36 cellular contexts compared by ENCODE assay signal in the genomic region with DNA sequence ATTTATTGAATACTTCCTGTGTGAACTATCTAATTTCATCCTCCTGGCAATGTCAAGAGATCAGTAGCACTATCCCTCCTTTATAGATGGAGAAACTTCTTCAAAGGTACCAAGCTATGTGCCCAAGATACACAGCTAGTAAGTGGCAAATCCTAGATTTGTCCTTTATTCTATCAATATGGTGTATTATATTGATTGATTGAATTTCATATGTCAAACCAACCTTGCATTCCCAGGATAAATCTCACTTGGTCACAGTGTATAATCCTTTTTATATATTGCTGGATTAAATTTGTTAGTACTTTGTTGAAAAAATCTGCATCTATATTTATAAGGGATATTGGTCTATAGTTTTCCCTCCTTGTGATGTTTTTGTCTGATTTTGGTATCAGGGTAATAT. TPM values are rescaled to one million over a fixed set of nuclear protein-coding genes. Genes with fewer than 3 reads are reported as not detected.
DNase-seq lines count a peak whose midpoint lies in the region; ATAC-seq, FAIRE-seq and TF ChIP-seq lines count a peak whose summit lies in the region.
"Had no signal": no experiment of that assay in that cellular context is flagged by ENCODE, and none has a peak within 500 bp of the region (broad histone marks: within the 10 kb centered on the region; RNA-seq: fewer than 3 reads in every experiment).

No MANE protein-coding gene starts in this region.

- no peak for TF ChIP-seq CTCF in HEK293 (tag by site-specific recombination; IDR thresholded peaks at IDR 0.05)
- TF ChIP-seq CTCF in K562 (IDR thresholded peaks at IDR 0.05 in 2 of 3, conservative IDR thresholded peaks at IDR 0.05 in 1 of 3; ENCODE audit: insufficient read depth in 2 of 3, low read depth in 1 of 3, low read length in 3 of 3): no peak
- no peak for TF ChIP-seq CTCF in endothelial cell (IDR thresholded peaks at IDR 0.05; ENCODE audit: unreplicated experiment)
- no peak for TF ChIP-seq CTCF in osteoblast (IDR thresholded peaks at IDR 0.05; ENCODE audit: extremely low read depth, low read depth, low read length)
- TF ChIP-seq CTCF in body of pancreas (IDR thresholded peaks at IDR 0.05): no peak

- no peaks in the 10 kb centered on the region for H3K36me3 ChIP-seq in HEK293 (ENCODE audit: control insufficient read depth in 2 of 2, insufficient read depth in 1 of 2, low read length in 2 of 2)
- no peaks in the 10 kb centered on the region for H3K36me3 ChIP-seq in K562 (ENCODE audit: control insufficient read depth, insufficient read depth, low read length)
- H3K36me3 ChIP-seq in osteoblast (ENCODE audit: insufficient read depth, low read length): no peaks in the 10 kb centered on the region
- no peaks in the 10 kb centered on the region for H3K36me3 ChIP-seq in body of pancreas (replicated peaks in 1 of 2; ENCODE audit: insufficient read depth in 1 of 2, low read depth in 2 of 2)
- H3K36me3 ChIP-seq: BE2C; BLaER1; BLaER1 treated with 17β-estradiol and CSF1 and Interleukin-3, amounts not matched to agents 10 nM and 100 nM had no signal

- no peak for TF ChIP-seq RAD21 in K562 (CRISPR knock-in tag; conservative IDR thresholded peaks at IDR 0.05 in 1 of 2, IDR thresholded peaks at IDR 0.05 in 1 of 2)

- H3K79me2 ChIP-seq in K562 (ENCODE audit: control insufficient read depth, insufficient read depth, low read length) (no peaks in the 10 kb centered on the region), osteoblast (ENCODE audit: insufficient read depth, low read length) (no peaks in the 10 kb centered on the region)

- DNase-seq in K562 (ENCODE audit: extremely low read depth in 1 of 4, low spot score in 3 of 4): no peak
- no peak for DNase-seq in endothelial cell (ENCODE audit: low spot score)
- DNase-seq in osteoblast (ENCODE audit: insufficient read length, low spot score, missing footprints): peak; percentile 29
- DNase-seq in body of pancreas: no peak
- DNase-seq in HTR-8/SVneo (ENCODE audit: insufficient read length, low spot score): no peak
- DNase-seq in caudate nucleus (lab: John Stamatoyannopoulos, UW): no peak
- DNase-seq: 8988T; ACHN; AML-193; BE2C; Caco-2; Calu3; CD4-positive, alpha-beta memory T cell; CD4-positive, alpha-beta T cell; CD4-positive, CD25-positive, alpha-beta regulatory T cell; CD8-positive, alpha-beta T cell; COR-L47; DMS 273 treated with DMSO at 0.1 percent for 48 hours; DMS153; DMS53; DMS79; DMS79 treated with DMSO at 0.1 percent for 48 hours; DND-41; EL had no signal

- intact Hi-C loops in K562 (cut with micrococcal nuclease) (loop anchor here (5.0 to 10.0 kb wide), 2 partner anchors 360 to 1137 kb away; no protein-coding TSS in a partner anchor), body of pancreas (cut with DNase I) (no loop called here)

- ATAC-seq in K562 (no peak), body of pancreas (no peak), HG03520 (IDR thresholded peaks at IDR 0.05; ENCODE audit: unreplicated experiment) (no peak)
- ATAC-seq: A549; CD8-positive, alpha-beta T cell had no signal

- no peaks in the 10 kb centered on the region for H3K36me3 Mint-ChIP-seq in endothelial cell (ENCODE audit: low read depth, unreplicated experiment)
- H3K36me3 Mint-ChIP-seq: CD14-positive monocyte; CD4-positive, alpha-beta memory T cell; CD4-positive, CD25-positive, alpha-beta regulatory T cell; CD8-positive, alpha-beta memory T cell; CD8-positive, alpha-beta T cell had no signal

- H4K20me1 ChIP-seq in K562 (replicated peaks; ENCODE audit: control insufficient read depth, insufficient read depth, low read length): peaks cover 15% of the 10 kb centered on the region
- H4K20me1 ChIP-seq in osteoblast (ENCODE audit: insufficient read depth, low read length): no peaks in the 10 kb centered on the region
- H4K20me1 ChIP-seq: BLaER1 had no signal

- CTCF ChIA-PET in HEK293 (lab: Yijun Ruan, JAX): no interaction called here
- CTCF ChIA-PET in K562 (lab: Yijun Ruan, JAX; ENCODE audit: low intra/inter-chr PET ratio): no interaction called here

- TF ChIP-seq EP300 in K562 (IDR thresholded peaks at IDR 0.05; ENCODE audit: low read length): no peak

- H3K9me1 ChIP-seq in K562 (ENCODE audit: control insufficient read depth, insufficient read depth, low read length): no peaks in the 10 kb centered on the region

- BruUV-seq in K562 (replicated peaks; lab: Mats Ljungman, UMichigan): no TSS peak

- H3K9me3 Mint-ChIP-seq in endothelial cell (ENCODE audit: unreplicated experiment): no peaks in the 10 kb centered on the region
- H3K9me3 Mint-ChIP-seq: CD4-positive, alpha-beta T cell; CD8-positive, alpha-beta T cell had no signal

- H3K27ac ChIP-seq in HEK293 (ENCODE audit: extremely low read depth, low read depth, low read length) (no peak overlapping the region), K562 (ENCODE audit: extremely low read depth, low read depth, low read length) (no peak overlapping the region), osteoblast (ENCODE audit: low read depth, low read length) (no peak overlapping the region), body of pancreas (no peak overlapping the region), caudate nucleus (ENCODE audit: low read depth, low read length) (no peak overlapping the region)
- H3K27ac ChIP-seq: 22Rv1; A549; BLaER1; BLaER1 treated with 17β-estradiol and CSF1 and Interleukin-3, amounts not matched to agents 10 nM and 100 nM; C4-2B had no signal

- H3K4me1 ChIP-seq in HEK293 (ENCODE audit: control insufficient read depth, insufficient read depth, low read length) (no peaks in the 10 kb centered on the region), K562 (replicated peaks in 1 of 2; ENCODE audit: control insufficient read depth in 2 of 2, insufficient read depth in 2 of 2, low read length in 2 of 2) (peaks cover 0 to 2% of the 10 kb centered on the region in 2 experiments; a peak in 1 of 5 replicates), osteoblast (ENCODE audit: insufficient read depth, low read length) (no peaks in the 10 kb centered on the region), body of pancreas (peaks cover 10% of the 10 kb centered on the region)
- H3K4me1 ChIP-seq: A549, BE2C had no signal

- peaks cover 13% of the 10 kb centered on the region for H3K4me1 Mint-ChIP-seq in endothelial cell (ENCODE audit: unreplicated experiment)

- in situ Hi-C loops in K562 (cut with MboI): no loop called here

- H3K27ac Mint-ChIP-seq in endothelial cell (ENCODE audit: unreplicated experiment): peak overlapping the region; percentile 7
- H3K27ac Mint-ChIP-seq: B cell; CD14-positive monocyte; CD4-positive, alpha-beta T cell; CD4-positive, CD25-positive, alpha-beta regulatory T cell; CD8-positive, alpha-beta memory T cell; CD8-positive, alpha-beta T cell had no signal

- no peak for TF ChIP-seq POLR2A in K562 (conservative IDR thresholded peaks at IDR 0.05)
- TF ChIP-seq POLR2A in body of pancreas (IDR thresholded peaks at IDR 0.05): no peak

- H3K4me2 ChIP-seq in K562 (ENCODE audit: insufficient read depth, low read length): no peak overlapping the region
- no peak overlapping the region for H3K4me2 ChIP-seq in osteoblast (ENCODE audit: insufficient read depth, low read length)
- H3K4me2 ChIP-seq: A549; BLaER1; BLaER1 treated with 17β-estradiol and CSF1 and Interleukin-3, amounts not matched to agents 10 nM and 100 nM had no signal

- no peak overlapping the region for H3K4me3 Mint-ChIP-seq in endothelial cell (ENCODE audit: unreplicated experiment)
- H3K4me3 Mint-ChIP-seq: B cell; CD14-positive monocyte; CD4-positive, alpha-beta memory T cell; CD4-positive, alpha-beta T cell; CD4-positive, CD25-positive, alpha-beta regulatory T cell; CD8-positive, alpha-beta memory T cell; CD8-positive, alpha-beta T cell had no signal

- H3K4me3 ChIP-seq in HEK293 (ENCODE audit: low read depth, low read length): no peak overlapping the region
- H3K4me3 ChIP-seq in K562: no peak overlapping the region
- no peak overlapping the region for H3K4me3 ChIP-seq in osteoblast (ENCODE audit: insufficient read depth, low read length)
- no peak overlapping the region for H3K4me3 ChIP-seq in body of pancreas
- H3K4me3 ChIP-seq: A549; BLaER1; BLaER1 treated with 17β-estradiol and CSF1 and Interleukin-3, amounts not matched to agents 10 nM and 100 nM had no signal

- H3K27me3 ChIP-seq in K562 (ENCODE audit: control insufficient read depth in 2 of 2, insufficient read depth in 2 of 2, low read length in 2 of 2) (peaks cover 0 to 30% of the 10 kb centered on the region in 2 experiments; a peak in 1 of 5 replicates), osteoblast (ENCODE audit: insufficient read depth, low read length) (peaks cover 7% of the 10 kb centered on the region), body of pancreas (no peaks in the 10 kb centered on the region)
- H3K27me3 ChIP-seq: BE2C; BLaER1; BLaER1 treated with 17β-estradiol and CSF1 and Interleukin-3, amounts not matched to agents 10 nM and 100 nM had no signal

- no peaks in the 10 kb centered on the region for H3K9me3 ChIP-seq in HEK293 (ENCODE audit: control insufficient read depth, insufficient read depth, low read depth, low read length)
- H3K9me3 ChIP-seq in K562 (replicated peaks; ENCODE audit: control insufficient read depth, insufficient read depth, low read depth, low read length): no peaks in the 10 kb centered on the region
- no peaks in the 10 kb centered on the region for H3K9me3 ChIP-seq in osteoblast (ENCODE audit: low read depth, low read length)
- no peaks in the 10 kb centered on the region for H3K9me3 ChIP-seq in body of pancreas
- H3K9me3 ChIP-seq: A549, BE2C, Caco-2 had no signal

- H3K9ac ChIP-seq in K562 (ENCODE audit: insufficient read depth in 1 of 2, low read depth in 2 of 2, low read length in 2 of 2): no peak overlapping the region
- H3K9ac ChIP-seq: BLaER1; BLaER1 treated with 17β-estradiol and CSF1 and Interleukin-3, amounts not matched to agents 10 nM and 100 nM had no signal

- POLR2A ChIA-PET in HEK293 (lab: Yijun Ruan, JAX): no interaction called here
- POLR2A ChIA-PET in K562 (lab: Yijun Ruan, JAX): interaction anchor here (0.6 to 1.2 kb wide), 4 partner anchors 22 to 492 kb away, joined by 3 to 4 read pairs (median 3); no protein-coding TSS in a partner anchor

- no peak for FAIRE-seq in K562 (lab: Jason Lieb, UNC)
- no peak for FAIRE-seq in HTR-8/SVneo (lab: Jason Lieb, UNC)
- FAIRE-seq: A204.1, A549, D721Med had no signal

- H3K27me3 Mint-ChIP-seq in endothelial cell (ENCODE audit: unreplicated experiment): peaks cover 7% of the 10 kb centered on the region

- H2AFZ ChIP-seq in K562 (ENCODE audit: low read depth, low read length): no peak overlapping the region
- no peak overlapping the region for H2AFZ ChIP-seq in osteoblast (ENCODE audit: low read length)

RNA-seq across cellular contexts. Expression of a gene that starts 48.8 kb away (rescaled TPM):
- total RNA-seq in K562 (2011; cell fraction: chromatin; rRNA removed; ENCODE audit: low replicate concordance): not detected in 2 replicates
- total RNA-seq in K562 (2011; cell fraction: nucleolus; rRNA removed): 0.50 and 0.53 TPM in 2 replicates
- 0.37 TPM in 1 of 2 replicates, not detected in the other for total RNA-seq in K562 (2011; cell fraction: nucleoplasm; rRNA removed)
- total RNA-seq in K562 (2014; rRNA removed) (0.95 and 1.1 TPM in 2 replicates), K562 (2014; rRNA removed; fragmentation: Illumina TruSeq; extraction: Trizol) (0.16 and 0.55 TPM in 2 replicates), K562 (2015; rRNA removed; fragmentation: Illumina TruSeq; extraction: Trizol) (0.58 and 0.64 TPM in 2 replicates), K562 (2021) (0.80 and 1.0 TPM in 2 replicates), endothelial cell (ENCODE audit: unreplicated experiment) (23.5 TPM), osteoblast (0.59 and 0.72 TPM in 2 replicates), body of pancreas (10 to 100 TPM; 26.5 to 36.9 TPM)
- polyA plus RNA-seq in K562 (2011; rRNA removed) (0.13 and 0.49 TPM in 2 replicates), K562 (2014; fragmentation: Illumina TruSeq; extraction: Trizol) (0.88 and 0.94 TPM in 2 replicates), K562 (2014; fragmentation: Nextera tagmentation; extraction: Ambion mirVana) (under 1 TPM; 0.06 to 0.07 TPM), K562 (2014; rRNA removed) (0.62 and 1.4 TPM in 2 replicates)
- 0.33 and 0.47 TPM in 2 replicates for polyA plus RNA-seq in K562 (2011; cell fraction: cytosol; rRNA removed)
- polyA plus RNA-seq in K562 (2011; cell fraction: nucleus; rRNA removed): 0.21 and 0.34 TPM in 2 replicates
- polyA plus RNA-seq in K562 (2012): 1.5 and 1.7 TPM in 2 replicates
- 0.15 TPM in 1 of 2 replicates, not detected in the other for polyA minus RNA-seq in K562 (2011; rRNA and poly(A)+ RNA removed)
- polyA minus RNA-seq in K562 (2011; cell fraction: cytosol; rRNA and poly(A)+ RNA removed): 0.73 TPM in 1 of 2 replicates, not detected in the other
- polyA minus RNA-seq in K562 (2011; cell fraction: nucleus; rRNA and poly(A)+ RNA removed): 0.44 TPM in 1 of 2 replicates, not detected in the other
- total RNA-seq: CD4-positive, alpha-beta T cell; CD4-positive, CD25-positive, alpha-beta regulatory T cell; CD8-positive, alpha-beta T cell had no signal
- polyA plus RNA-seq: CD4-positive, alpha-beta memory T cell; CD4-positive, CD25-positive, alpha-beta regulatory T cell; CD8-positive, alpha-beta memory T cell had no signal

Comparison
In these comparisons a context has a peak if more than half of its experiments do, and no peak if none do; other contexts are left out.
1. RNA of a gene that starts 48.8 kb away (total RNA-seq): 26.5 to 36.9 TPM in body of pancreas and 23.5 TPM in endothelial cell (single experiment); 0.16 to 1.1 TPM in K562 and 0.59 to 0.72 TPM in osteoblast; every median in the first group is over 10 times any median in the second.